18 cellular contexts compared by ENCODE assay signal in the genomic region with DNA sequence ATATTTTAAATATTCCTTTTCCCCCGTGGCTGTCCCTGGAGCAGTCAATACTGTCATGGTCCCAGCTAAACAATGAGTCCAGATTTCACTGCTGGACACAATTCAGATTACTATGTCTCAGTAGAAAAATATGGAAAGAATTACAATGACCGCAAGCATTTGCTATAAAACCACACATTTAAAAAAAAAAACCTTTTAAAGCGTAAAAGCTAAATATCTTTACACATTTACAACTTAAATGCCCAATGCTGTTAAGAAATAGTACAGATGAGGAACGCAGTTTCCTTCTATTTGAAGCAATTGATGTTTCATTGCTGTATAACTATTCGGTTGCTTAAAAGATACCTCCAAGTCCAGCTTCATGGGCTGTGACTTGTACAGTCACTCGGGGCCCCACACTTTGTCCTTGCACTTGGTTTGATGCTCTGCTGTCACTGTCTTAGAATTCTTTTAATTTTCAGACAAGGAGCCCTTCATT.
DNase-seq lines count a peak whose midpoint lies in the region; ATAC-seq, FAIRE-seq and TF ChIP-seq lines count a peak whose summit lies in the region.
"Had no signal": no experiment of that assay in that cellular context is flagged by ENCODE, and none has a peak within 500 bp of the region (broad histone marks: within the 10 kb centered on the region; RNA-seq: fewer than 3 reads in every experiment).

No MANE protein-coding gene starts in this region.

- H3K4me1 ChIP-seq in heart left ventricle (peaks cover 0 to 31% (median 16%) of the 10 kb centered on the region in 12 donors), astrocyte (ENCODE audit: insufficient read depth, low read length) (peaks cover 23% of the 10 kb centered on the region), hepatocyte (ENCODE audit: insufficient read depth) (peaks cover 22% of the 10 kb centered on the region)

- no peaks in the 10 kb centered on the region for H4K20me1 ChIP-seq in astrocyte (ENCODE audit: insufficient read depth, low read length)
- H4K20me1 ChIP-seq in hepatocyte (ENCODE audit: insufficient read depth, poor library complexity, severe bottlenecking) = no peaks in the 10 kb centered on the region

- H3K4me3 ChIP-seq in heart left ventricle = no peak overlapping the region
- peak overlapping the region; percentile 36 for H3K4me3 ChIP-seq in astrocyte (ENCODE audit: insufficient read depth, low read depth, low read length)
- no peak overlapping the region for H3K4me3 ChIP-seq in hepatocyte

- H3K36me3 Mint-ChIP-seq in astrocyte (ENCODE audit: low read depth, unreplicated experiment) = no peaks in the 10 kb centered on the region
- H3K36me3 Mint-ChIP-seq: IgD-negative memory B cell had no signal

- H3K9ac ChIP-seq in astrocyte (ENCODE audit: low read length) = peak overlapping the region; percentile 66

- intact Hi-C loops in heart left ventricle (cut with DNase I) = loop anchor here in 3 of 10 donors (5.0 to 10.0 kb wide), 4 partner anchors 77 to 530 kb away; partner anchors contain the start of gene FZD8 (in 2 of the 3)
- intact Hi-C loops in cardiac septum (cut with DNase I) = loop anchor here (5.0 kb wide), 1 partner anchor 530 kb away; the partner anchor contains the start of gene FZD8

- H3K9me3 ChIP-seq in heart left ventricle (no peaks in the 10 kb centered on the region), astrocyte (ENCODE audit: insufficient read depth, low read depth, low read length) (no peaks in the 10 kb centered on the region), hepatocyte (ENCODE audit: low read depth) (no peaks in the 10 kb centered on the region)

- peak overlapping the region; percentile 78 for H3K4me2 ChIP-seq in astrocyte (ENCODE audit: low read length)
- H3K4me2 ChIP-seq in hepatocyte = peak overlapping the region; percentile 41

- H2AFZ ChIP-seq in astrocyte (ENCODE audit: low read depth, low read length) (peak overlapping the region; percentile 50), hepatocyte (peak overlapping the region; percentile 27)

- DNase-seq in heart left ventricle (no peak), cardiac septum (ENCODE audit: low spot score) (no peak), astrocyte (ENCODE audit: low read depth) (peak; percentile 64), hepatocyte (ENCODE audit: low spot score) (no peak), urothelium cell line (ENCODE audit: low spot score) (peak; percentile 36)
- DNase-seq: activated CD4-positive, alpha-beta T cell treated with anti-CD3 and anti-CD28 coated beads for 4 hours; GF-D8; GOT3; NCI-H146; NCI-H526 had no signal

- no peak for TF ChIP-seq POLR2A in heart left ventricle (IDR thresholded peaks at IDR 0.05)

- H3K9me3 Mint-ChIP-seq in astrocyte (ENCODE audit: unreplicated experiment) = peaks cover 4% of the 10 kb centered on the region
- H3K9me3 Mint-ChIP-seq: activated T-helper 1 cell treated with anti-CD3 and anti-CD28 coated beads, Interleukin-12 subunit alpha, Interleukin-12 subunit beta, Interleukin-2, Interleukin-4 antibody, amounts not matched to agents 30 ng/mL and 10 ng/mL and 1 ng/mL, durations not matched to agents 14 hours and 24 hours and 36 hours had no signal

- H3K79me2 ChIP-seq in astrocyte (ENCODE audit: insufficient read depth, low read length) = no peaks in the 10 kb centered on the region
- H3K79me2 ChIP-seq in hepatocyte = no peaks in the 10 kb centered on the region

- ATAC-seq in heart left ventricle (peak in 1 of 4 donors; percentile 73), GM21367 (IDR thresholded peaks at IDR 0.05; ENCODE audit: unreplicated experiment) (no peak), HG03045 (IDR thresholded peaks at IDR 0.05; ENCODE audit: unreplicated experiment) (no peak), HG03521 (IDR thresholded peaks at IDR 0.05; ENCODE audit: unreplicated experiment) (no peak)

- no peaks in the 10 kb centered on the region for H3K27me3 Mint-ChIP-seq in astrocyte (ENCODE audit: low read depth, unreplicated experiment)
- H3K27me3 Mint-ChIP-seq: central memory CD8-positive, alpha-beta T cell; IgD-negative memory B cell; stimulated activated naive CD8-positive, alpha-beta T cell treated with anti-CD3 and anti-CD28 coated beads, Interleukin-15, Interleukin-2, amounts not matched to agents 100 ng/mL and 50 ng/mL, for 24 hours had no signal

- FAIRE-seq in astrocyte (lab: Jason Lieb, UNC) (peak; percentile 55), urothelium cell line (lab: Jason Lieb, UNC) (no peak)

- peak overlapping the region; percentile 60 for H3K4me3 Mint-ChIP-seq in astrocyte (ENCODE audit: unreplicated experiment)
- H3K4me3 Mint-ChIP-seq: activated T-helper 1 cell treated with anti-CD3 and anti-CD28 coated beads, Interleukin-12 subunit alpha, Interleukin-12 subunit beta, Interleukin-2, Interleukin-4 antibody, amounts not matched to agents 30 ng/mL and 10 ng/mL and 1 ng/mL, durations not matched to agents 14 hours and 24 hours and 36 hours; central memory CD8-positive, alpha-beta T cell; IgD-negative memory B cell; stimulated activated naive CD8-positive, alpha-beta T cell treated with anti-CD3 and anti-CD28 coated beads, Interleukin-15, Interleukin-2, amounts not matched to agents 100 ng/mL and 50 ng/mL, for 24 hours had no signal

- TF ChIP-seq CTCF in heart left ventricle (IDR thresholded peaks at IDR 0.05) (no peak), astrocyte (IDR thresholded peaks at IDR 0.05; ENCODE audit: insufficient read depth, low read depth, low read length) (no peak), hepatocyte (IDR thresholded peaks at IDR 0.05; ENCODE audit: poor library complexity) (no peak)

- 70 to 76% (median 72%) methylated on average over 6 of the region's 6 CpGs for WGBS in heart left ventricle, 4 donors
- WGBS in hepatocyte (ENCODE audit: low lambda C conversion rate, missing lambda C conversion rate) = 65% methylated on average over 6 of the region's 6 CpGs

- H3K36me3 ChIP-seq in heart left ventricle (no peaks in the 10 kb centered on the region), astrocyte (ENCODE audit: insufficient read depth, low read length) (no peaks in the 10 kb centered on the region), hepatocyte (replicated peaks; ENCODE audit: insufficient read depth, low read depth) (no peaks in the 10 kb centered on the region)

- H3K27ac ChIP-seq in heart left ventricle = peak overlapping the region in 10 of 12 donors; percentile 2 to 55 (median 30)
- H3K27ac ChIP-seq in astrocyte (ENCODE audit: low read depth, low read length) = peak overlapping the region; percentile 93
- peak overlapping the region; percentile 20 for H3K27ac ChIP-seq in hepatocyte
- H3K27ac ChIP-seq: 22Rv1 had no signal

- H3K27me3 ChIP-seq in heart left ventricle (no peaks in the 10 kb centered on the region), astrocyte (ENCODE audit: insufficient read depth, low read length) (no peaks in the 10 kb centered on the region), hepatocyte (no peaks in the 10 kb centered on the region)

- no peaks in the 10 kb centered on the region for H3K9me2 ChIP-seq in hepatocyte (replicated peaks; ENCODE audit: insufficient read depth)

- peak overlapping the region; percentile 97 for H3K27ac Mint-ChIP-seq in astrocyte (ENCODE audit: unreplicated experiment)
- H3K27ac Mint-ChIP-seq: activated T-helper 1 cell treated with anti-CD3 and anti-CD28 coated beads, Interleukin-12 subunit alpha, Interleukin-12 subunit beta, Interleukin-2, Interleukin-4 antibody, amounts not matched to agents 30 ng/mL and 10 ng/mL and 1 ng/mL, durations not matched to agents 14 hours and 24 hours and 36 hours; IgD-negative memory B cell; stimulated activated naive CD8-positive, alpha-beta T cell treated with anti-CD3 and anti-CD28 coated beads, Interleukin-15, Interleukin-2, amounts not matched to agents 100 ng/mL and 50 ng/mL, for 24 hours had no signal

- peaks cover 18% of the 10 kb centered on the region for H3K4me1 Mint-ChIP-seq in astrocyte (ENCODE audit: low read depth, unreplicated experiment)
- H3K4me1 Mint-ChIP-seq: central memory CD8-positive, alpha-beta T cell; IgD-negative memory B cell had no signal

Comparison
In these comparisons a context has a peak if more than half of its experiments do, and no peak if none do; other contexts are left out.
1. DNase-seq: peak in astrocyte (single experiment) and urothelium cell line (single experiment); none in heart left ventricle (0 of 5), cardiac septum (single experiment) and hepatocyte (single experiment).
2. H3K27ac ChIP-seq: peak in every context shown above with its lines; median percentile 93 in astrocyte; 30 in heart left ventricle; 20 in hepatocyte.